ENCODE assay signal across 8 cellular contexts in genomic region chr19:4759388-4760284, GRCh38. TPM values are rescaled to one million over a fixed set of nuclear protein-coding genes. Genes with fewer than 3 reads are reported as not detected.
DNase-seq lines count a peak whose midpoint lies in the region; ATAC-seq and TF ChIP-seq lines count a peak whose summit lies in the region.

No MANE protein-coding gene starts in this region.

- H3K9me3 ChIP-seq in Peyer's patch, result peaks cover 0 to 5% (median 0%) of the 10 kb centered on the region in 4 donors
- no peaks in the 10 kb centered on the region for H3K9me3 ChIP-seq in muscle layer of duodenum (ENCODE audit: control insufficient read depth in 1 of 2, low read length in 2 of 2)

- H3K9ac ChIP-seq in KMS-11, result no peak overlapping the region

- no peaks in the 10 kb centered on the region for H3K36me3 ChIP-seq in KMS-11 (ENCODE audit: insufficient read depth)
- no peaks in the 10 kb centered on the region for H3K36me3 ChIP-seq in Peyer's patch
- no peaks in the 10 kb centered on the region for H3K36me3 ChIP-seq in muscle layer of duodenum (ENCODE audit: control insufficient read depth in 1 of 2, insufficient read depth in 2 of 2, low read length in 2 of 2)

- H2AFZ ChIP-seq in KMS-11 (ENCODE audit: low read depth), result no peak overlapping the region

- TF ChIP-seq CTCF in GM10266 (IDR thresholded peaks at IDR 0.05; ENCODE audit: control insufficient read depth, insufficient read depth, low read depth, missing control alignments) (no peak), KMS-11 (conservative IDR thresholded peaks at IDR 0.05; ENCODE audit: low read depth, low read length) (no peak), Peyer's patch (IDR thresholded peaks at IDR 0.05) (no peak)

- H3K4me2 ChIP-seq in KMS-11, result peak overlapping the region; percentile 51

- H3K4me1 ChIP-seq in KMS-11 (ENCODE audit: low read depth, poor library complexity, severe bottlenecking) (peaks cover 7% of the 10 kb centered on the region), Peyer's patch (peaks cover 0 to 14% (median 2%) of the 10 kb centered on the region in 4 donors), muscle layer of duodenum (ENCODE audit: control insufficient read depth in 1 of 2, insufficient read depth in 2 of 2, low read length in 2 of 2) (peaks cover 5 to 10% of the 10 kb centered on the region in 2 donors)

- H4K20me1 ChIP-seq in KMS-11 (ENCODE audit: insufficient read depth), result no peaks in the 10 kb centered on the region

- TF ChIP-seq POLR2A in Peyer's patch (IDR thresholded peaks at IDR 0.05), result no peak

- H3K27ac ChIP-seq in KMS-11 (no peak overlapping the region), Peyer's patch (no peak overlapping the region), muscle layer of duodenum (ENCODE audit: low read length) (no peak overlapping the region)

- ATAC-seq in GM19455 (IDR thresholded peaks at IDR 0.05; ENCODE audit: unreplicated experiment), result no peak

- no peak overlapping the region for H3K4me3 ChIP-seq in KMS-11 (IDR thresholded peaks at IDR 0.05; ENCODE audit: insufficient read depth, low read depth, low read length)
- peak overlapping the region; percentile 10 to 56 (median 44) for H3K4me3 ChIP-seq in Peyer's patch
- H3K4me3 ChIP-seq in muscle layer of duodenum (ENCODE audit: low read depth in 1 of 2, low read length in 2 of 2), result peak overlapping the region; percentile 30 to 56

- H3K79me2 ChIP-seq in KMS-11 (ENCODE audit: insufficient read depth, low read depth), result no peaks in the 10 kb centered on the region

- peaks cover 66% of the 10 kb centered on the region for H3K27me3 ChIP-seq in KMS-11 (ENCODE audit: insufficient read depth, low read depth)
- no peaks in the 10 kb centered on the region for H3K27me3 ChIP-seq in Peyer's patch
- peaks cover 5% of the 10 kb centered on the region for H3K27me3 ChIP-seq in muscle layer of duodenum (ENCODE audit: low read depth, low read length)

- DNase-seq in GM10266 (ENCODE audit: extremely low spot score) (peak; percentile 95), Peyer's patch (peak; percentile 74 to 96 (median 95)), fibroblast of gingiva (ENCODE audit: low read depth) (peak; percentile 77)
- peak; percentile 7 to 24 for DNase-seq in activated T-helper 1 cell treated with anti-CD3 and anti-CD28 coated beads, Interleukin-2, amount 50 U/mL, for 16 hours (ENCODE audit: low read depth in 1 of 2, low spot score in 1 of 2)
- peak; percentile 81 for DNase-seq in stimulated activated CD8-positive, alpha-beta memory T cell treated with anti-CD3 and anti-CD28 coated beads, Interleukin-4, amount 100 ng/mL, for 48 hours

RNA-seq across cellular contexts. Expression of gene FEM1A, which starts 31.9 kb away (rescaled TPM):
- 10 to 100 TPM; 12.8 to 14.9 (median 14.0) TPM for total RNA-seq in Peyer's patch

RNA-seq across cellular contexts. Expression of gene DPP9, which starts 36.0 kb away (rescaled TPM):
- total RNA-seq in Peyer's patch, result 100 to 1,000 TPM; 102 to 279 (median 168) TPM

Comparison
In these comparisons a context has a peak if more than half of its experiments do, and no peak if none do; other contexts are left out.
1. DNase-seq: peak in every context shown above with its lines; median percentile 95 in GM10266; 95 in Peyer's patch; 81 in stimulated activated CD8-positive, alpha-beta memory T cell treated with anti-CD3 and anti-CD28 coated beads, Interleukin-4, amount 100 ng/mL, for 48 hours; 77 in fibroblast of gingiva; 16 in activated T-helper 1 cell treated with anti-CD3 and anti-CD28 coated beads, Interleukin-2, amount 50 U/mL, for 16 hours.